In the genomic region with DNA sequence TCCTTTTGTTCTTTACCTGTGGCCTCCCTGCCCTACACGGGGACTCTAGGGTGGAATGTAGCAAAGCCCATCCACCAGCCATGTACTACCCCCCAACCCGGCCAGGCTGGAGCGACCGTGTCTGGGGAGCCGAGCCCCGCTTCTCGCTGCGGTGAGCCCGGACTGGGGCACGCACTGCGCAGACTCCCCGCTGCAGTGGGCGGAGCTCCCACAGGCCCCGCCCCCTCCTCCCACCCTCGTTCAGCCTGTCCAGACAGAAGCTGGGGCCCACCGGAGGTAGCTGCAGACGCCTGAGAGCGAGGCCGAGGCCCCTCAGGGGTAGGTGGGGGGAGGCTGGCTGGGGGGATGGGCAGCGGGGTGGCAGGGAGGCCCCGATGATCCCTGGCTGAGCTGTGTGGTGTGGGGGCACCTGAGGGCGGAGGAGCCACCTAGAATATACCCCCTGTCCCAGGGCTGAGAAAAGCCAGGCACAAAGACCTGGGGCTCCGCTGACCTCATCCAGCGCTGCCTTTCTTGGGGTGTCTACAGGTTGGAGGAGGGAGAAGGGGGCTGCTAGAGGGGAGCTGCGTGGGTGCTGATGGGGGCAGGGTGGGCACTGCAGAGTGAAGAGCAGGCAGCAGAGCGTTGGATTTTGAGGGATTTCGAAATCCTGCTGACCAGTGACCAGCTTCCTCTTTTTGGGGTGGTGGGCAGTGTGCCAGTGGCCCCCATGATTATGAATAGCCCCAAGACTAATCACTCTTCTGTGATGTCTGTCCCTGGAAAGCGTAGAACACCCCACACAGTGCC, we compare ENCODE assay signal across 9 cellular contexts. TPM values are rescaled to one million over a fixed set of nuclear protein-coding genes. Genes with fewer than 3 reads are reported as not detected.
DNase-seq lines count a peak whose midpoint lies in the region; ATAC-seq and TF ChIP-seq lines count a peak whose summit lies in the region.
"Had no signal": no experiment of that assay in that cellular context is flagged by ENCODE, and none has a peak within 500 bp of the region (broad histone marks: within the 10 kb centered on the region; RNA-seq: fewer than 3 reads in every experiment).

No MANE protein-coding gene starts in this region.

- peaks cover 12% of the 10 kb centered on the region for H3K4me1 Mint-ChIP-seq in T-helper 2 cell treated with Interferon-gamma antibody and Interleukin-4, amounts not matched to agents 5 μg/mL and 100 μg/mL, for 36 hours (ENCODE audit: low read depth)
- H3K4me1 Mint-ChIP-seq in Caco-2 (ENCODE audit: low read depth, unreplicated experiment), result no peaks in the 10 kb centered on the region

- H3K4me3 ChIP-seq in choroid plexus epithelial cell (ENCODE audit: low read depth, low read length), result peak overlapping the region; percentile 66
- H3K4me3 ChIP-seq in kidney epithelial cell (ENCODE audit: low read depth, low read length), result peak overlapping the region; percentile 54
- H3K4me3 ChIP-seq in Caco-2 (ENCODE audit: low read depth, low read length), result no peak overlapping the region

- H3K36me3 ChIP-seq in kidney epithelial cell (ENCODE audit: control insufficient read depth, insufficient read depth, low read length) (peaks cover 1% of the 10 kb centered on the region), Caco-2 (ENCODE audit: control insufficient read depth, insufficient read depth, low read length) (no peaks in the 10 kb centered on the region; the same call in 1 of the 2 replicates)

- no peak for ATAC-seq in HG02588 (IDR thresholded peaks at IDR 0.05; ENCODE audit: unreplicated experiment)

- CTCF ChIA-PET in Caco-2 (lab: Charles Lee), result no interaction called here

- no TSS peak for BruUV-seq in Caco-2 (replicated peaks; lab: Mats Ljungman, UMichigan)

- H3K27me3 ChIP-seq in kidney epithelial cell (ENCODE audit: control insufficient read depth, insufficient read depth, low read length), result no peaks in the 10 kb centered on the region
- no peaks in the 10 kb centered on the region for H3K27me3 ChIP-seq in Caco-2 (replicated peaks; ENCODE audit: control insufficient read depth, insufficient read depth, low read length)

- POLR2A ChIA-PET in Caco-2 (lab: Charles Lee), result interaction anchor here (0.6 kb wide), 1 partner anchor 1670 kb away, joined by 3 read pairs; no protein-coding TSS in a partner anchor

- H3K9me3 Mint-ChIP-seq in T-helper 2 cell treated with Interferon-gamma antibody and Interleukin-4, amounts not matched to agents 5 μg/mL and 100 μg/mL, for 36 hours, result no peaks in the 10 kb centered on the region
- no peaks in the 10 kb centered on the region for H3K9me3 Mint-ChIP-seq in Caco-2 (ENCODE audit: unreplicated experiment)

- H3K4me3 Mint-ChIP-seq in T-helper 2 cell treated with Interferon-gamma antibody and Interleukin-4, amounts not matched to agents 5 μg/mL and 100 μg/mL, for 36 hours, result peak overlapping the region; percentile 52
- H3K4me3 Mint-ChIP-seq in Caco-2 (ENCODE audit: unreplicated experiment), result no peak overlapping the region

- no peaks in the 10 kb centered on the region for H3K4me1 ChIP-seq in Caco-2

- no peak for TF ChIP-seq CTCF in choroid plexus epithelial cell (conservative IDR thresholded peaks at IDR 0.05; ENCODE audit: low read depth, low read length)
- no peak for TF ChIP-seq CTCF in kidney epithelial cell (IDR thresholded peaks at IDR 0.05; ENCODE audit: insufficient read depth, low read length, poor library complexity, severe bottlenecking)
- TF ChIP-seq CTCF in Caco-2 (IDR thresholded peaks at IDR 0.05; ENCODE audit: insufficient read depth in 1 of 2, low read depth in 1 of 2, low read length in 1 of 2, severe bottlenecking in 1 of 2, unreplicated experiment in 1 of 2), result no peak

- intact Hi-C loops in Caco-2 (cut with micrococcal nuclease; ENCODE audit: unreplicated experiment), result no loop called here

- no peaks in the 10 kb centered on the region for H3K27me3 Mint-ChIP-seq in T-helper 2 cell treated with Interferon-gamma antibody and Interleukin-4, amounts not matched to agents 5 μg/mL and 100 μg/mL, for 36 hours (ENCODE audit: low read depth)
- no peaks in the 10 kb centered on the region for H3K27me3 Mint-ChIP-seq in Caco-2 (ENCODE audit: insufficient read depth, unreplicated experiment)

- DNase-seq in activated gamma-delta T cell treated with Interleukin-2 at 50 U/mL for 16 hours, result peak; percentile 12
- no peak for DNase-seq in activated gamma-delta T cell (lab: John Stamatoyannopoulos, UW)
- DNase-seq in T-helper 2 cell treated with Interferon-gamma antibody and Interleukin-4, amounts not matched to agents 5 μg/mL and 100 μg/mL, for 36 hours (ENCODE audit: low spot score), result peak; percentile 30
- DNase-seq in choroid plexus epithelial cell (ENCODE audit: low read depth), result peak; percentile 85
- no peak for DNase-seq in kidney epithelial cell (ENCODE audit: low read depth)
- peak in 3 of 4 experiments; percentile 35 to 48 (median 41) for DNase-seq in stimulated activated CD4-positive, alpha-beta T cell treated with anti-CD3 and anti-CD28 coated beads, Interleukin-1b, Interleukin-23, amount 100 ng/mL, for 24 hours (ENCODE audit: low read depth in 4 of 4, low spot score in 1 of 4)
- DNase-seq in Caco-2, result no peak

- peaks cover 7% of the 10 kb centered on the region for H3K36me3 Mint-ChIP-seq in T-helper 2 cell treated with Interferon-gamma antibody and Interleukin-4, amounts not matched to agents 5 μg/mL and 100 μg/mL, for 36 hours (ENCODE audit: low read depth)
- peaks cover 10% of the 10 kb centered on the region for H3K36me3 Mint-ChIP-seq in Caco-2 (ENCODE audit: insufficient read depth, unreplicated experiment)

- H3K27ac Mint-ChIP-seq in T-helper 2 cell treated with Interferon-gamma antibody and Interleukin-4, amounts not matched to agents 5 μg/mL and 100 μg/mL, for 36 hours, result no peak overlapping the region
- H3K27ac Mint-ChIP-seq in Caco-2 (ENCODE audit: unreplicated experiment), result no peak overlapping the region

- no peaks in the 10 kb centered on the region for H3K9me3 ChIP-seq in Caco-2

RNA-seq across cellular contexts. Expression of a gene that starts 17.3 kb away (rescaled TPM):
- total RNA-seq in kidney epithelial cell (350 and 417 TPM in 2 replicates), Caco-2 (2022) (100 and 114 TPM in 2 replicates)

RNA-seq across cellular contexts. Expression of a gene that starts 17.6 kb away (rescaled TPM):
- total RNA-seq in kidney epithelial cell (5.4 and 10.4 TPM in 2 replicates), Caco-2 (2022) (25.8 and 28.3 TPM in 2 replicates)

RNA-seq across cellular contexts. Expression of a gene that starts 24.2 kb away (rescaled TPM):
- total RNA-seq in kidney epithelial cell (0.55 TPM in 1 of 2 replicates, not detected in the other), Caco-2 (2022) (not detected in 2 replicates)
- total RNA-seq: glomerular endothelial cell had no signal

RNA-seq across cellular contexts. Expression of a gene that starts 47.4 kb away (rescaled TPM):
- total RNA-seq in kidney epithelial cell, result 2.5 and 2.7 TPM in 2 replicates
- total RNA-seq in Caco-2 (2022), result 2.5 TPM in 2 replicates

RNA-seq across cellular contexts. Expression of a gene that starts 60.0 kb away (rescaled TPM):
- total RNA-seq in kidney epithelial cell, result 12.3 and 13.6 TPM in 2 replicates
- total RNA-seq in Caco-2 (2022), result 7.7 and 8.6 TPM in 2 replicates

Comparison
In these comparisons a context has a peak if more than half of its experiments do, and no peak if none do; other contexts are left out.
1. DNase-seq: peak in activated gamma-delta T cell treated with Interleukin-2 at 50 U/mL for 16 hours (single experiment), T-helper 2 cell treated with Interferon-gamma antibody and Interleukin-4, amounts not matched to agents 5 μg/mL and 100 μg/mL, for 36 hours (single experiment), choroid plexus epithelial cell (single experiment) and stimulated activated CD4-positive, alpha-beta T cell treated with anti-CD3 and anti-CD28 coated beads, Interleukin-1b, Interleukin-23, amount 100 ng/mL, for 24 hours (3 of 4); none in activated gamma-delta T cell (single experiment), kidney epithelial cell (single experiment) and Caco-2 (0 of 2).